In genomic region chr9:114906922-114907571, GRCh38 we compare ENCODE assay signal across 8 cellular contexts. TPM values are rescaled to one million over a fixed set of nuclear protein-coding genes. Genes with fewer than 3 reads are reported as not detected.
A peak's percentile ranks its signal among the peaks of the same experiment; 100 is the strongest.
DNase-seq lines count a peak whose midpoint lies in the region; ATAC-seq and TF ChIP-seq lines count a peak whose summit lies in the region.

No MANE protein-coding gene starts in this region.

- DNase-seq in BE2C (no peak), NCI-H510A (lab: John Stamatoyannopoulos, UW) (peak; percentile 86), amniotic epithelial cell (ENCODE audit: low read depth) (peak; percentile 46), left kidney (ENCODE audit: low read depth, low spot score) (peak; percentile 68), cerebellum (ENCODE audit: low spot score) (no peak)

- H3K27me3 ChIP-seq in BE2C = no peaks in the 10 kb centered on the region

- no peak for ATAC-seq in GM19455 (IDR thresholded peaks at IDR 0.05; ENCODE audit: unreplicated experiment)
- ATAC-seq in GM21515 (IDR thresholded peaks at IDR 0.05; ENCODE audit: unreplicated experiment) = no peak

- no peak overlapping the region for H3K4me3 ChIP-seq in BE2C (ENCODE audit: low read depth, low read length)

- no peaks in the 10 kb centered on the region for H3K4me1 ChIP-seq in BE2C

- H3K36me3 ChIP-seq in BE2C = no peaks in the 10 kb centered on the region

- H3K9me3 ChIP-seq in BE2C = no peaks in the 10 kb centered on the region

- TF ChIP-seq CTCF in BE2C (IDR thresholded peaks at IDR 0.05; ENCODE audit: low read depth, low read length) (peak; percentile 30; the same call in 1 of the 2 replicates), GM12873 (IDR thresholded peaks at IDR 0.05; ENCODE audit: insufficient read depth, low read depth, low read length, missing control alignments) (peak; percentile 63)

RNA-seq across cellular contexts. Expression of gene TNFSF8, which starts 23.3 kb away (rescaled TPM):
- not detected for polyA plus RNA-seq in BE2C (2012; ENCODE audit: insufficient read depth, insufficient read length, low read depth)
- 0.18 TPM for total RNA-seq in cerebellum

Comparison
In these comparisons a context has a peak if more than half of its experiments do, and no peak if none do; other contexts are left out.
1. DNase-seq: peak in NCI-H510A (single experiment), amniotic epithelial cell (single experiment) and left kidney (single experiment); none in BE2C (single experiment) and cerebellum (single experiment).